9 cellular contexts compared by ENCODE assay signal in the genomic region with DNA sequence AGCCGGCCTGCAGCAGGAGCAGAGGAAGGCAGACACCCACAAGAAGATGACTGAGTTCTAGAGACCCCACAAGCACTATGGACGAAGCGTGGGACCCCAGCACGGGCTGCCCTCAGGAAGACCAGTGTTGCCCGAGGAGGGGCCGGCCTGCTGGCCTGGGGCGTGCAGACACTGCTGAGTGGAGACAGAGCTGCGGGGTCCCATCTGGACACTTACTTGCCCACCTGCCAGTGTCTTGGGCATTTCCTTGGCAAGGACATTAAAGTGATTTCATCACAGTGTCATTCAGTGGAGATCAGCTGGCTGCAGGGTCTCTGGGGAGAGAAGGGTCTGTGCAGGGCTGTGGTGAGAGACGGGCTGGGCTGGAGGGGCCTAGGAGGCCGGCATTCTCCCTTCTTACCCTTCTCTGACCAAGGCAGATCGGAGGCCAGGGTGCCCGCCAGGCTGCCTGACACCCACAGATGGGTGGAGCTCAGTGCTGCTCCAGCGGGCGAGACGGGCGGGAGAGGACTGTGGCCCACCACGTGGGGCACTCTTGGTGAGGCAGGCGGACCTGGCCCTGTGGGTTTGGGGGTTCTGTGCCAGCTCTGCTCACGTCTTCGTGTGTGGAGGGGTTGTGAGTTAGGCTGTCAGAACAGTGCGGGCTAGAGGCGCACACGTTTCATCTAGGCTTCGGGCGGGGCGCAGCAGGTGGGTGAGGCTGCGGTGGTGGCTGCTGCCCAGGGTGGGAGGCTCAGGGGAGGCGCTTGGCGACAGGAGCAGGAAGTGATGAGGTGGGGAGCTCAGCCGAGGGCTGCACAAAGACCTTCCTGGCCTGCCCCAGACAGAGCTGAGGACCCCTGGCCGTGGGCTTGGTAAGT. TPM values are rescaled to one million over a fixed set of nuclear protein-coding genes. Genes with fewer than 3 reads are reported as not detected.
A peak's percentile ranks its signal among the peaks of the same experiment; 100 is the strongest.
DNase-seq lines count a peak whose midpoint lies in the region; ATAC-seq, FAIRE-seq and TF ChIP-seq lines count a peak whose summit lies in the region.
"Had no signal": no experiment of that assay in that cellular context is flagged by ENCODE, and none has a peak within 500 bp of the region (broad histone marks: within the 10 kb centered on the region; RNA-seq: fewer than 3 reads in every experiment).

A gene with protein sequence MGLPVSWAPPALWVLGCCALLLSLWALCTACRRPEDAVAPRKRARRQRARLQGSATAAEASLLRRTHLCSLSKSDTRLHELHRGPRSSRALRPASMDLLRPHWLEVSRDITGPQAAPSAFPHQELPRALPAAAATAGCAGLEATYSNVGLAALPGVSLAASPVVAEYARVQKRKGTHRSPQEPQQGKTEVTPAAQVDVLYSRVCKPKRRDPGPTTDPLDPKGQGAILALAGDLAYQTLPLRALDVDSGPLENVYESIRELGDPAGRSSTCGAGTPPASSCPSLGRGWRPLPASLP (plus strand): TSS at position 806 of the 860 bp plus-strand sequence. CDS start 886 bp downstream, outside the sequence.

- DNase-seq in GM18507 (ENCODE audit: extremely low spot score, insufficient read length, low read depth) (no peak), T-helper 9 cell (peak; percentile 69), psoas muscle (peak in 1 of 2 donors; percentile 58), epidermal melanocyte (ENCODE audit: insufficient read length, low spot score) (no peak), SW 1271 (lab: John Stamatoyannopoulos, UW) (no peak), thyroid gland (no peak)
- peak; percentile 88 for DNase-seq in central memory CD4-positive, alpha-beta T cell

- H3K36me3 ChIP-seq in psoas muscle (ENCODE audit: insufficient read depth in 1 of 2, low read depth in 1 of 2) (peaks cover 0 to 29% of the 10 kb centered on the region in 2 donors), thyroid gland (peaks cover 14 to 25% of the 10 kb centered on the region in 2 donors)

- peak; percentile 78 for FAIRE-seq in GM18507 (lab: Jason Lieb, UNC)

- WGBS in psoas muscle, 3 donors = 70 to 81% (median 72%) methylated on average over 23 to 31 of the region's 31 CpGs
- 82 to 94% methylated on average over 11 to 20 of the region's 31 CpGs for WGBS in thyroid gland, 2 donors

- H3K4me3 ChIP-seq in psoas muscle (peak within 1 kb of the TSS; percentile 25), thyroid gland (replicated peaks in 1 of 3) (no peak within 1 kb of the TSS)
- H3K4me3 ChIP-seq: lung had no signal

- H3K27me3 ChIP-seq in psoas muscle (ENCODE audit: insufficient read depth in 3 of 3, low read length in 2 of 3) (no peaks in the 10 kb centered on the region), thyroid gland (no peaks in the 10 kb centered on the region)

- TF ChIP-seq CTCF in psoas muscle (IDR thresholded peaks at IDR 0.05) = no peak
- TF ChIP-seq CTCF in thyroid gland (IDR thresholded peaks at IDR 0.05) = no peak

- intact Hi-C loops in psoas muscle (cut with DNase I) (loop anchor here in 1 of 2 donors (5.0 kb wide), 1 partner anchor 34 kb away; no protein-coding TSS in a partner anchor), thyroid gland (cut with DNase I) (no loop called here)

- ATAC-seq in psoas muscle (no peak), GM19455 (IDR thresholded peaks at IDR 0.05; ENCODE audit: unreplicated experiment) (no peak)

- H3K27ac ChIP-seq in psoas muscle (no peak within 1 kb of the TSS), thyroid gland (no peak within 1 kb of the TSS)

- H3K9me3 ChIP-seq in psoas muscle = no peaks in the 10 kb centered on the region
- no peaks in the 10 kb centered on the region for H3K9me3 ChIP-seq in thyroid gland

- no peak for TF ChIP-seq POLR2A in thyroid gland (IDR thresholded peaks at IDR 0.05)

- peaks cover 7% of the 10 kb centered on the region for H3K4me1 ChIP-seq in psoas muscle
- H3K4me1 ChIP-seq in thyroid gland = peaks cover 13 to 19% of the 10 kb centered on the region in 2 donors

RNA-seq across cellular contexts. Expression of the gene that starts here (rescaled TPM):
- 1 to 10 TPM; 1.7 to 4.6 (median 2.6) TPM for total RNA-seq in psoas muscle
- 1 to 10 TPM; 3.1 to 5.1 (median 4.4) TPM for polyA plus RNA-seq in psoas muscle
- total RNA-seq in thyroid gland = 10 to 100 TPM in 2 of 4 donors, 1 to 10 TPM in 2; 8.7 to 25.0 (median 11.5) TPM

Comparison
In these comparisons a context has a peak if more than half of its experiments do, and no peak if none do; other contexts are left out.
1. DNase-seq: peak in T-helper 9 cell (single experiment) and central memory CD4-positive, alpha-beta T cell (single experiment); none in GM18507 (single experiment), epidermal melanocyte (single experiment), SW 1271 (0 of 2) and thyroid gland (0 of 2).